Comparison of ENCODE assay signal across 1 cellular context in genomic region chr17:48595107-48595999, GRCh38.
TF ChIP-seq lines count a peak whose summit lies in the region.

No MANE protein-coding gene starts in this region.

TF ChIP-seq in IMR-90, 13 proteins besides CTCF, POLR2A, EP300 and RAD21:
- TF ChIP-seq BHLHE40 (IDR thresholded peaks at IDR 0.05; ENCODE audit: low read depth, low read length) (no peak), NFE2L2 (IDR thresholded peaks at IDR 0.05; ENCODE audit: low read depth, low read length) (no peak), RCOR1 (IDR thresholded peaks at IDR 0.05; ENCODE audit: insufficient replicate concordance, low read length) (no peak), SMC3 (IDR thresholded peaks at IDR 0.05; ENCODE audit: low read depth, low read length) (no peak), USF2 (IDR thresholded peaks at IDR 0.05; ENCODE audit: low read depth, low read length) (no peak), FOS (IDR thresholded peaks at IDR 0.05; ENCODE audit: low read depth, low read length) (no peak), MAFK (IDR thresholded peaks at IDR 0.05; ENCODE audit: low read depth, low read length) (no peak), RFX5 (IDR thresholded peaks at IDR 0.05; ENCODE audit: low read depth, low read length) (no peak), CEBPB (IDR thresholded peaks at IDR 0.05; ENCODE audit: low read depth, low read length) (no peak)
